ENCODE assay signal across 1 cellular context in genomic region chr9:124007468-124008306, GRCh38.
TF ChIP-seq lines count a peak whose summit lies in the region.

No MANE protein-coding gene starts in this region.

TF ChIP-seq in SK-N-SH treated with all-trans-retinoic acid at 6 μM for 48 hours, 23 proteins besides CTCF, POLR2A, EP300 and RAD21 (continued from another document):
- TF ChIP-seq TSHZ2 (CRISPR knock-in tag; IDR thresholded peaks at IDR 0.05) (no peak), TOX (CRISPR knock-in tag; IDR thresholded peaks at IDR 0.05; ENCODE audit: borderline replicate concordance) (no peak)
